ENCODE assay signal across 8 cellular contexts in genomic region chr3:152193673-152194267, GRCh38.
A peak's percentile ranks its signal among the peaks of the same experiment; 100 is the strongest.
DNase-seq lines count a peak whose midpoint lies in the region; ATAC-seq and TF ChIP-seq lines count a peak whose summit lies in the region.

No MANE protein-coding gene starts in this region.

- no peak for TF ChIP-seq POLR2A in sigmoid colon (IDR thresholded peaks at IDR 0.05)

- 67 to 72% methylated on average over 16 of the region's 16 CpGs for WGBS in sigmoid colon, 2 donors

- peak; percentile 55 to 68 for ATAC-seq in activated T-cell treated with anti-CD3 and anti-CD28 coated beads, Interleukin-2, amount 50 U/mL, for 4 hours
- peak; percentile 60 for ATAC-seq in HG03103 (IDR thresholded peaks at IDR 0.05; ENCODE audit: low read depth, unreplicated experiment)

- intact Hi-C loops in sigmoid colon (cut with DNase I), result loop anchor here (10.0 kb wide), 1 partner anchor 261 kb away; no protein-coding TSS in a partner anchor

- H3K36me3 Mint-ChIP-seq in activated T-cell treated with anti-CD3 and anti-CD28 coated beads, Interleukin-2, amount 50 U/mL, for 4 hours (ENCODE audit: insufficient read depth), result no peaks in the 10 kb centered on the region

- no peaks in the 10 kb centered on the region for H3K27me3 ChIP-seq in sigmoid colon

- no peak for TF ChIP-seq EP300 in sigmoid colon (IDR thresholded peaks at IDR 0.05)

- no peak for TF ChIP-seq CTCF in sigmoid colon (IDR thresholded peaks at IDR 0.05)
- TF ChIP-seq CTCF in foreskin fibroblast (IDR thresholded peaks at IDR 0.05; ENCODE audit: low read depth, low read length), result no peak

- no peak for DNase-seq in activated T-cell treated with anti-CD3 and anti-CD28 coated beads, Interleukin-2, amount 50 U/mL, for 4 hours
- no peak for DNase-seq in activated T-cell treated with anti-CD3 and anti-CD28 coated beads, Interleukin-2, amount 50 U/mL, for 1 hour
- peak; percentile 40 to 48 for DNase-seq in activated CD4-positive, alpha-beta T cell treated with anti-CD3 and anti-CD28 coated beads, Interleukin-2, amount 50 U/mL, for 48 hours
- DNase-seq in sigmoid colon, result no peak
- DNase-seq in islet precursor cell, result no peak
- DNase-seq in NCI-H2171 treated with DMSO at 0.1 percent for 48 hours (lab: John Stamatoyannopoulos, UW), result no peak
- DNase-seq in foreskin fibroblast, result no peak

- H3K4me1 ChIP-seq in sigmoid colon, result peaks cover 0 to 34% (median 23%) of the 10 kb centered on the region in 4 donors

- peak overlapping the region in 2 of 4 donors; percentile 5 to 19 for H3K4me3 ChIP-seq in sigmoid colon
- no peak overlapping the region for H3K4me3 ChIP-seq in foreskin fibroblast (ENCODE audit: low read depth in 1 of 2, low read length in 2 of 2)

- peaks cover 81% of the 10 kb centered on the region for H3K4me1 Mint-ChIP-seq in activated T-cell treated with anti-CD3 and anti-CD28 coated beads, Interleukin-2, amount 50 U/mL, for 4 hours (ENCODE audit: low read depth)

- no peaks in the 10 kb centered on the region for H3K9me3 Mint-ChIP-seq in activated T-cell treated with anti-CD3 and anti-CD28 coated beads, Interleukin-2, amount 50 U/mL, for 4 hours

- no peaks in the 10 kb centered on the region for H3K27me3 Mint-ChIP-seq in activated T-cell treated with anti-CD3 and anti-CD28 coated beads, Interleukin-2, amount 50 U/mL, for 4 hours (ENCODE audit: low read depth)

- H3K36me3 ChIP-seq in sigmoid colon, result no peaks in the 10 kb centered on the region

- H3K4me3 Mint-ChIP-seq in activated T-cell treated with anti-CD3 and anti-CD28 coated beads, Interleukin-2, amount 50 U/mL, for 4 hours, result peak overlapping the region; percentile 77

- no peaks in the 10 kb centered on the region for H3K9me3 ChIP-seq in sigmoid colon

- peak overlapping the region in 3 of 4 donors; percentile 46 to 89 (median 87) for H3K27ac ChIP-seq in sigmoid colon

Comparison
In these comparisons a context has a peak if more than half of its experiments do, and no peak if none do; other contexts are left out.
1. DNase-seq: peak in activated CD4-positive, alpha-beta T cell treated with anti-CD3 and anti-CD28 coated beads, Interleukin-2, amount 50 U/mL, for 48 hours (2 of 2); none in activated T-cell treated with anti-CD3 and anti-CD28 coated beads, Interleukin-2, amount 50 U/mL, for 4 hours (single experiment), activated T-cell treated with anti-CD3 and anti-CD28 coated beads, Interleukin-2, amount 50 U/mL, for 1 hour (single experiment), sigmoid colon (single experiment), islet precursor cell (single experiment), NCI-H2171 treated with DMSO at 0.1 percent for 48 hours (single experiment) and foreskin fibroblast (0 of 2).